In genomic region chr18:505483-506122, GRCh38 we compare ENCODE assay signal across 12 cellular contexts. TPM values are rescaled to one million over a fixed set of nuclear protein-coding genes. Genes with fewer than 3 reads are reported as not detected.
A peak's percentile ranks its signal among the peaks of the same experiment; 100 is the strongest.
DNase-seq lines count a peak whose midpoint lies in the region; ATAC-seq lines count a peak whose summit lies in the region.
"Had no signal": no experiment of that assay in that cellular context is flagged by ENCODE, and none has a peak within 500 bp of the region (broad histone marks: within the 10 kb centered on the region; RNA-seq: fewer than 3 reads in every experiment).

No MANE protein-coding gene starts in this region.

- peak; percentile 51 for ATAC-seq in activated CD4-positive, alpha-beta T cell treated with anti-CD3 and anti-CD28 coated beads for 36 hours
- peak; percentile 96 for ATAC-seq in HG02623 (IDR thresholded peaks at IDR 0.05; ENCODE audit: unreplicated experiment)
- ATAC-seq in HG03460 (IDR thresholded peaks at IDR 0.05; ENCODE audit: unreplicated experiment) = peak; percentile 90

- no peaks in the 10 kb centered on the region for H3K9me3 ChIP-seq in CD8-positive, alpha-beta memory T cell (ENCODE audit: low read length)
- H3K9me3 ChIP-seq: testis had no signal

- POLR2A ChIA-PET in activated CD4-positive, alpha-beta T cell treated with anti-CD3 and anti-CD28 coated beads for 36 hours (lab: Charles Lee) = no interaction called here
- POLR2A ChIA-PET in CD8-positive, alpha-beta memory T cell (lab: Charles Lee) = no interaction called here

- H3K4me3 Mint-ChIP-seq in activated CD4-positive, alpha-beta T cell treated with anti-CD3 and anti-CD28 coated beads for 36 hours = no peak overlapping the region
- no peak overlapping the region for H3K4me3 Mint-ChIP-seq in CD8-positive, alpha-beta memory T cell

- H3K27me3 ChIP-seq in CD8-positive, alpha-beta memory T cell (ENCODE audit: insufficient read depth, low read length, poor library complexity, severe bottlenecking) = no peaks in the 10 kb centered on the region
- H3K27me3 ChIP-seq: testis had no signal

- no peak for DNase-seq in activated CD4-positive, alpha-beta T cell treated with anti-CD3 and anti-CD28 coated beads for 36 hours
- DNase-seq in activated CD4-positive, alpha-beta T cell treated with anti-CD3 and anti-CD28 coated beads for 4 hours = no peak
- DNase-seq in occipital lobe (lab: John Stamatoyannopoulos, UW) (no peak), SK-N-DZ (ENCODE audit: low spot score) (no peak), T-helper 9 cell (no peak)
- no peak for DNase-seq in CD8-positive, alpha-beta memory T cell
- DNase-seq: GDM1, NCI-H510A, T-helper 1 cell, testis had no signal

- no peak overlapping the region for H3K4me3 ChIP-seq in CD8-positive, alpha-beta memory T cell (ENCODE audit: low read length)
- H3K4me3 ChIP-seq: testis had no signal

- H3K4me1 ChIP-seq in CD8-positive, alpha-beta memory T cell (ENCODE audit: insufficient read depth, low read length) = no peaks in the 10 kb centered on the region

- no peaks in the 10 kb centered on the region for H3K9me3 Mint-ChIP-seq in activated CD4-positive, alpha-beta T cell treated with anti-CD3 and anti-CD28 coated beads for 36 hours (ENCODE audit: low read depth)
- H3K9me3 Mint-ChIP-seq in CD8-positive, alpha-beta memory T cell = peaks cover 0 to 2% (median 0%) of the 10 kb centered on the region in 5 donors

- H3K4me1 Mint-ChIP-seq in activated CD4-positive, alpha-beta T cell treated with anti-CD3 and anti-CD28 coated beads for 36 hours = peaks cover 2% of the 10 kb centered on the region
- H3K4me1 Mint-ChIP-seq in CD8-positive, alpha-beta memory T cell = peaks cover 0 to 4% (median 0%) of the 10 kb centered on the region in 3 donors

- no peak overlapping the region for H3K27ac Mint-ChIP-seq in activated CD4-positive, alpha-beta T cell treated with anti-CD3 and anti-CD28 coated beads for 36 hours
- no peak overlapping the region for H3K27ac Mint-ChIP-seq in CD8-positive, alpha-beta memory T cell

- H3K27me3 Mint-ChIP-seq in activated CD4-positive, alpha-beta T cell treated with anti-CD3 and anti-CD28 coated beads for 36 hours = peaks cover 23% of the 10 kb centered on the region
- peaks cover 16 to 20% of the 10 kb centered on the region in 2 donors for H3K27me3 Mint-ChIP-seq in CD8-positive, alpha-beta memory T cell

- no peak overlapping the region for H3K27ac ChIP-seq in CD8-positive, alpha-beta memory T cell (ENCODE audit: low read depth, low read length)
- H3K27ac ChIP-seq: testis had no signal

- no peaks in the 10 kb centered on the region for H3K36me3 Mint-ChIP-seq in activated CD4-positive, alpha-beta T cell treated with anti-CD3 and anti-CD28 coated beads for 36 hours (ENCODE audit: low read depth)
- no peaks in the 10 kb centered on the region for H3K36me3 Mint-ChIP-seq in CD8-positive, alpha-beta memory T cell

- H3K36me3 ChIP-seq in CD8-positive, alpha-beta memory T cell (ENCODE audit: insufficient read depth, low read length) = no peaks in the 10 kb centered on the region

- intact Hi-C loops in activated CD4-positive, alpha-beta T cell treated with anti-CD3 and anti-CD28 coated beads for 36 hours (cut with DNase I, micrococcal nuclease) = no loop called here

- CTCF ChIA-PET in activated CD4-positive, alpha-beta T cell treated with anti-CD3 and anti-CD28 coated beads for 36 hours (lab: Charles Lee) = interaction anchor here (1.6 to 2.1 kb wide), 2 partner anchors 9 to 22 kb away, joined by 5 to 7 read pairs; no protein-coding TSS in a partner anchor
- CTCF ChIA-PET in CD8-positive, alpha-beta memory T cell (lab: Charles Lee) = no interaction called here

RNA-seq across cellular contexts. Expression of gene COLEC12, which starts 5.1 kb away (rescaled TPM):
- not detected for total RNA-seq in activated CD4-positive, alpha-beta T cell treated with anti-CD3 and anti-CD28 coated beads for 36 hours
- 15.4 TPM for total RNA-seq in occipital lobe
- 12.1 and 13.5 TPM in 2 replicates for polyA plus RNA-seq in SK-N-DZ (2014; cell fraction: cytosol; rRNA removed)
- 4.6 and 5.3 TPM in 2 replicates for polyA plus RNA-seq in SK-N-DZ (2014; cell fraction: nucleus; rRNA removed)
- under 1 TPM in 1 of 2 experiments, not detected in 1; 0.04 TPM for total RNA-seq in CD8-positive, alpha-beta memory T cell
- polyA plus RNA-seq in CD8-positive, alpha-beta memory T cell = not detected

Comparison
In these comparisons a context has a peak if more than half of its experiments do, and no peak if none do; other contexts are left out.
1. RNA of gene COLEC12, which starts 5.1 kb away (total RNA-seq): 15.4 TPM in occipital lobe (single experiment); 0.04 TPM in CD8-positive, alpha-beta memory T cell and not detected in activated CD4-positive, alpha-beta T cell treated with anti-CD3 and anti-CD28 coated beads for 36 hours; every median in the first group is over 10 times any median in the second.
2. Peak in every context shown above with its lines, with median percentiles within 50 percentile points of each other: ATAC-seq.